Comparison of ENCODE assay signal across 8 cellular contexts in the genomic region with DNA sequence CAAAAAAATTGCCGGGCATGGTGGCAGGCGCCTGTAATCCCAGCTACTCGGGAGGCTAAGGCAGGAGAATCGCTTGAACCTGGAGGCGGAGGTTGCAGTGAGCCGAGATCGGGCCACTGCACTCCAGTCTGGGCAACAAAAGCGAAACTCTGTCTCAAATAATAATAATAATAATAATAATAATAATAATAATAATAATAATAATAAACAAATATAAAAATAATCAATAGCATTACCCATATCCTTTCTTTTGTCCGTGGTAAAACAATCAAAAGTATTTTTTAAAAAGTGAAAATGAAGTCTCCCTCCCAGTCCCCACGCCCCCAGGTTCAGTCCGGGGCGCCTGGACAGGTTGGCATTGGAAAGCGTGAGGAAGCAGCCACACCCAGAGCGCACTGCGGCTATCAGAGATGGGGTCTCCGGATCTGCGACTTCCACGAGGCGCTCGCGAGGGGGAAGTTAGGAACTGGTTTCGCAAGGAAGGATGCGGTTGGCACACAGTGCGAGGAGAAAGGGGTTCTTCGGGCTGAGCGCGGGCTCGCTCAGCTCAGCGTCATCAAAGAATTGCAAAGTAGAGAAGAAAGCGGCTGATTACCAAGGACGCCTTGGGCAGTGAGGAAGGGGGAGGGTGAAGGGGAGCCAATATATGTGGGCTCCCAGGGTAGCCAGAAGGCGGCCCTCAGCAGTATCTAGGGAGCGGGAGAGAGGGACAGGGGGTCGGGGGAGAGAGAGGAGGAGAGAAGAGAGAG.
DNase-seq lines count a peak whose midpoint lies in the region; ATAC-seq and TF ChIP-seq lines count a peak whose summit lies in the region.

No MANE protein-coding gene starts in this region.

- peaks cover 3% of the 10 kb centered on the region for H3K4me1 Mint-ChIP-seq in activated CD8-positive, alpha-beta T cell treated with anti-CD3 and anti-CD28 coated beads for 36 hours (ENCODE audit: low read depth)
- peaks cover 6% of the 10 kb centered on the region for H3K4me1 Mint-ChIP-seq in activated CD8-positive, alpha-beta T cell treated with anti-CD3 and anti-CD28 coated beads, Interleukin-2, amount 10 ng/mL, durations not matched to agents 7 days and 5 days (ENCODE audit: low read depth)
- H3K4me1 Mint-ChIP-seq in activated B cell treated with CpG ODN at 0.5 μM for 24 hours = peaks cover 6% of the 10 kb centered on the region
- peaks cover 8% of the 10 kb centered on the region for H3K4me1 Mint-ChIP-seq in stimulated activated naive CD8-positive, alpha-beta T cell treated with anti-CD3 and anti-CD28 coated beads, Interleukin-15, amount 100 ng/mL, for 72 hours
- peaks cover 5% of the 10 kb centered on the region for H3K4me1 Mint-ChIP-seq in activated CD8-positive, alpha-beta memory T cell treated with anti-CD3 and anti-CD28 coated beads, Interleukin-2, amount 10 ng/mL, durations not matched to agents 7 days and 5 days

- H3K27ac Mint-ChIP-seq in activated CD8-positive, alpha-beta T cell treated with anti-CD3 and anti-CD28 coated beads for 36 hours = no peak overlapping the region
- no peak overlapping the region for H3K27ac Mint-ChIP-seq in activated CD8-positive, alpha-beta T cell treated with anti-CD3 and anti-CD28 coated beads, Interleukin-2, amount 10 ng/mL, durations not matched to agents 7 days and 5 days
- no peak overlapping the region for H3K27ac Mint-ChIP-seq in activated B cell treated with CpG ODN at 0.5 μM for 24 hours
- peak overlapping the region in 1 of 2 donors; percentile 40 for H3K27ac Mint-ChIP-seq in stimulated activated naive CD8-positive, alpha-beta T cell treated with anti-CD3 and anti-CD28 coated beads, Interleukin-15, amount 100 ng/mL, for 72 hours
- H3K27ac Mint-ChIP-seq in activated CD8-positive, alpha-beta memory T cell treated with anti-CD3 and anti-CD28 coated beads, Interleukin-2, amount 10 ng/mL, durations not matched to agents 7 days and 5 days = no peak overlapping the region

- H3K27me3 Mint-ChIP-seq in activated CD8-positive, alpha-beta T cell treated with anti-CD3 and anti-CD28 coated beads for 36 hours = peaks cover 41% of the 10 kb centered on the region
- H3K27me3 Mint-ChIP-seq in activated CD8-positive, alpha-beta T cell treated with anti-CD3 and anti-CD28 coated beads, Interleukin-2, amount 10 ng/mL, durations not matched to agents 7 days and 5 days (ENCODE audit: low read depth) = peaks cover 49% of the 10 kb centered on the region
- H3K27me3 Mint-ChIP-seq in activated B cell treated with CpG ODN at 0.5 μM for 24 hours = peaks cover 47% of the 10 kb centered on the region
- peaks cover 77% of the 10 kb centered on the region for H3K27me3 Mint-ChIP-seq in stimulated activated naive CD8-positive, alpha-beta T cell treated with anti-CD3 and anti-CD28 coated beads, Interleukin-15, amount 100 ng/mL, for 72 hours
- H3K27me3 Mint-ChIP-seq in activated CD8-positive, alpha-beta memory T cell treated with anti-CD3 and anti-CD28 coated beads, Interleukin-2, amount 10 ng/mL, durations not matched to agents 7 days and 5 days = peaks cover 65% of the 10 kb centered on the region

- no peak overlapping the region for H3K27ac ChIP-seq in iPS-20b (ENCODE audit: low read length)

- H3K4me1 ChIP-seq in iPS-20b (ENCODE audit: insufficient read depth, low read length) = no peaks in the 10 kb centered on the region

- no peak for TF ChIP-seq CTCF in activated CD8-positive, alpha-beta T cell treated with anti-CD3 and anti-CD28 coated beads for 36 hours (IDR thresholded peaks at IDR 0.05)
- no peak for TF ChIP-seq CTCF in activated B cell treated with CpG ODN at 0.5 μM for 24 hours (IDR thresholded peaks at IDR 0.05)

- no peaks in the 10 kb centered on the region for H3K9me3 ChIP-seq in iPS-20b (ENCODE audit: insufficient read depth, low read depth, low read length)

- peak; percentile 27 for ATAC-seq in activated CD8-positive, alpha-beta T cell treated with anti-CD3 and anti-CD28 coated beads for 36 hours
- no peak for ATAC-seq in activated CD8-positive, alpha-beta T cell treated with anti-CD3 and anti-CD28 coated beads, Interleukin-2, amount 10 ng/mL, durations not matched to agents 7 days and 5 days
- ATAC-seq in activated B cell treated with CpG ODN at 0.5 μM for 24 hours (ENCODE audit: low read depth) = no peak
- peak; percentile 82 for ATAC-seq in stimulated activated naive CD8-positive, alpha-beta T cell treated with anti-CD3 and anti-CD28 coated beads, Interleukin-15, amount 100 ng/mL, for 72 hours
- no peak for ATAC-seq in activated CD8-positive, alpha-beta memory T cell treated with anti-CD3 and anti-CD28 coated beads, Interleukin-2, amount 10 ng/mL, durations not matched to agents 7 days and 5 days
- no peak for ATAC-seq in GM21390 (IDR thresholded peaks at IDR 0.05; ENCODE audit: unreplicated experiment)

- POLR2A ChIA-PET in activated CD8-positive, alpha-beta T cell treated with anti-CD3 and anti-CD28 coated beads for 36 hours (lab: Charles Lee) = no interaction called here
- POLR2A ChIA-PET in activated CD8-positive, alpha-beta T cell treated with anti-CD3 and anti-CD28 coated beads, Interleukin-2, amount 10 ng/mL, durations not matched to agents 7 days and 5 days (lab: Charles Lee) = no interaction called here
- POLR2A ChIA-PET in activated B cell treated with CpG ODN at 0.5 μM for 24 hours (lab: Charles Lee) = no interaction called here

- peaks cover 34% of the 10 kb centered on the region for H3K27me3 ChIP-seq in iPS-20b (ENCODE audit: insufficient read depth, low read length)

- no peaks in the 10 kb centered on the region for H3K9me3 Mint-ChIP-seq in activated CD8-positive, alpha-beta T cell treated with anti-CD3 and anti-CD28 coated beads for 36 hours
- H3K9me3 Mint-ChIP-seq in activated CD8-positive, alpha-beta T cell treated with anti-CD3 and anti-CD28 coated beads, Interleukin-2, amount 10 ng/mL, durations not matched to agents 7 days and 5 days (ENCODE audit: insufficient read depth) = no peaks in the 10 kb centered on the region
- no peaks in the 10 kb centered on the region for H3K9me3 Mint-ChIP-seq in activated B cell treated with CpG ODN at 0.5 μM for 24 hours
- no peaks in the 10 kb centered on the region for H3K9me3 Mint-ChIP-seq in stimulated activated naive CD8-positive, alpha-beta T cell treated with anti-CD3 and anti-CD28 coated beads, Interleukin-15, amount 100 ng/mL, for 72 hours
- H3K9me3 Mint-ChIP-seq in activated CD8-positive, alpha-beta memory T cell treated with anti-CD3 and anti-CD28 coated beads, Interleukin-2, amount 10 ng/mL, durations not matched to agents 7 days and 5 days (ENCODE audit: low read depth) = no peaks in the 10 kb centered on the region

- no peaks in the 10 kb centered on the region for H3K36me3 Mint-ChIP-seq in activated CD8-positive, alpha-beta T cell treated with anti-CD3 and anti-CD28 coated beads for 36 hours (ENCODE audit: low read depth)
- no peaks in the 10 kb centered on the region for H3K36me3 Mint-ChIP-seq in activated CD8-positive, alpha-beta T cell treated with anti-CD3 and anti-CD28 coated beads, Interleukin-2, amount 10 ng/mL, durations not matched to agents 7 days and 5 days (ENCODE audit: low read depth)
- H3K36me3 Mint-ChIP-seq in activated B cell treated with CpG ODN at 0.5 μM for 24 hours (ENCODE audit: low read depth) = no peaks in the 10 kb centered on the region
- H3K36me3 Mint-ChIP-seq in activated CD8-positive, alpha-beta memory T cell treated with anti-CD3 and anti-CD28 coated beads, Interleukin-2, amount 10 ng/mL, durations not matched to agents 7 days and 5 days = no peaks in the 10 kb centered on the region

- H3K36me3 ChIP-seq in iPS-20b (ENCODE audit: insufficient read depth, low read depth, low read length) = no peaks in the 10 kb centered on the region

- peak overlapping the region; percentile 51 for H3K4me3 ChIP-seq in iPS-20b (ENCODE audit: low read length)

- CTCF ChIA-PET in activated CD8-positive, alpha-beta T cell treated with anti-CD3 and anti-CD28 coated beads for 36 hours (lab: Charles Lee) = no interaction called here
- CTCF ChIA-PET in activated CD8-positive, alpha-beta T cell treated with anti-CD3 and anti-CD28 coated beads, Interleukin-2, amount 10 ng/mL, durations not matched to agents 7 days and 5 days (lab: Charles Lee) = interaction anchor here (1.0 kb wide), 1 partner anchor 22 kb away, joined by 3 read pairs; no protein-coding TSS in a partner anchor
- CTCF ChIA-PET in activated B cell treated with CpG ODN at 0.5 μM for 24 hours (lab: Charles Lee) = no interaction called here
- CTCF ChIA-PET in activated CD8-positive, alpha-beta memory T cell treated with anti-CD3 and anti-CD28 coated beads, Interleukin-2, amount 10 ng/mL, durations not matched to agents 7 days and 5 days (lab: Charles Lee) = no interaction called here

- intact Hi-C loops in activated CD8-positive, alpha-beta T cell treated with anti-CD3 and anti-CD28 coated beads for 36 hours (cut with micrococcal nuclease) = no loop called here
- intact Hi-C loops in activated B cell treated with CpG ODN at 0.5 μM for 24 hours (cut with micrococcal nuclease) = no loop called here

- peak overlapping the region; percentile 31 for H3K4me3 Mint-ChIP-seq in activated CD8-positive, alpha-beta T cell treated with anti-CD3 and anti-CD28 coated beads for 36 hours
- H3K4me3 Mint-ChIP-seq in activated CD8-positive, alpha-beta T cell treated with anti-CD3 and anti-CD28 coated beads, Interleukin-2, amount 10 ng/mL, durations not matched to agents 7 days and 5 days = no peak overlapping the region
- peak overlapping the region; percentile 39 for H3K4me3 Mint-ChIP-seq in activated B cell treated with CpG ODN at 0.5 μM for 24 hours
- H3K4me3 Mint-ChIP-seq in stimulated activated naive CD8-positive, alpha-beta T cell treated with anti-CD3 and anti-CD28 coated beads, Interleukin-15, amount 100 ng/mL, for 72 hours = peak overlapping the region; percentile 61 to 85
- H3K4me3 Mint-ChIP-seq in activated CD8-positive, alpha-beta memory T cell treated with anti-CD3 and anti-CD28 coated beads, Interleukin-2, amount 10 ng/mL, durations not matched to agents 7 days and 5 days = no peak overlapping the region

- DNase-seq in activated CD8-positive, alpha-beta T cell treated with anti-CD3 and anti-CD28 coated beads for 36 hours = no peak
- DNase-seq in activated CD8-positive, alpha-beta T cell treated with anti-CD3 and anti-CD28 coated beads, Interleukin-2, amount 10 ng/mL, durations not matched to agents 7 days and 5 days = no peak
- DNase-seq in activated B cell treated with CpG ODN at 0.5 μM for 24 hours (no peak), midbrain (lab: John Stamatoyannopoulos, UW) (no peak)
- DNase-seq in stimulated activated naive CD8-positive, alpha-beta T cell treated with anti-CD3 and anti-CD28 coated beads, Interleukin-15, amount 100 ng/mL, for 72 hours = peak in 1 of 2 donors; percentile 13
- no peak for DNase-seq in activated CD8-positive, alpha-beta memory T cell treated with anti-CD3 and anti-CD28 coated beads, Interleukin-2, amount 10 ng/mL, durations not matched to agents 7 days and 5 days

- no peak overlapping the region for H3K9ac ChIP-seq in iPS-20b (ENCODE audit: low read depth, low read length)

Comparison
In these comparisons a context has a peak if more than half of its experiments do, and no peak if none do; other contexts are left out.
1. ATAC-seq: peak in activated CD8-positive, alpha-beta T cell treated with anti-CD3 and anti-CD28 coated beads for 36 hours (single experiment) and stimulated activated naive CD8-positive, alpha-beta T cell treated with anti-CD3 and anti-CD28 coated beads, Interleukin-15, amount 100 ng/mL, for 72 hours (single experiment); none in activated CD8-positive, alpha-beta T cell treated with anti-CD3 and anti-CD28 coated beads, Interleukin-2, amount 10 ng/mL, durations not matched to agents 7 days and 5 days (single experiment), activated B cell treated with CpG ODN at 0.5 μM for 24 hours (single experiment), activated CD8-positive, alpha-beta memory T cell treated with anti-CD3 and anti-CD28 coated beads, Interleukin-2, amount 10 ng/mL, durations not matched to agents 7 days and 5 days (single experiment) and GM21390 (single experiment).
2. H3K4me3 Mint-ChIP-seq: peak in activated CD8-positive, alpha-beta T cell treated with anti-CD3 and anti-CD28 coated beads for 36 hours (single experiment), activated B cell treated with CpG ODN at 0.5 μM for 24 hours (single experiment) and stimulated activated naive CD8-positive, alpha-beta T cell treated with anti-CD3 and anti-CD28 coated beads, Interleukin-15, amount 100 ng/mL, for 72 hours (2 of 2); none in activated CD8-positive, alpha-beta T cell treated with anti-CD3 and anti-CD28 coated beads, Interleukin-2, amount 10 ng/mL, durations not matched to agents 7 days and 5 days (single experiment) and activated CD8-positive, alpha-beta memory T cell treated with anti-CD3 and anti-CD28 coated beads, Interleukin-2, amount 10 ng/mL, durations not matched to agents 7 days and 5 days (single experiment).